Comparison of ENCODE assay signal across 2 cellular contexts in genomic region chr4:94332983-94333590, GRCh38.
TF ChIP-seq lines count a peak whose summit lies in the region.

No MANE protein-coding gene starts in this region.

TF ChIP-seq in HCT116, 20 proteins besides CTCF, POLR2A, EP300 and RAD21:
- TF ChIP-seq ZBTB33 (IDR thresholded peaks at IDR 0.05; ENCODE audit: extremely low read depth, insufficient replicate concordance, low read length) (no peak), CEBPB (IDR thresholded peaks at IDR 0.05; ENCODE audit: low read depth) (no peak)

TF ChIP-seq in K562, 482 proteins besides CTCF, POLR2A, EP300 and RAD21:
- TF ChIP-seq VEZF1 (CRISPR knock-in tag; IDR thresholded peaks at IDR 0.05) (peak; percentile 22; the same call in 1 of the 2 replicates), ATF7 (IDR thresholded peaks at IDR 0.05) (0 out of 2 replicates have a peak, but pooled peaks have one; percentile 52), DACH1 (IDR thresholded peaks at IDR 0.05; ENCODE audit: partially characterized antibody) (no peak), ZNF699 (CRISPR knock-in tag; IDR thresholded peaks at IDR 0.05; ENCODE audit: insufficient replicate concordance) (no peak), ARID1B (IDR thresholded peaks at IDR 0.05) (peak; percentile 27; the same call in 1 of the 2 replicates), ATF1 (CRISPR knock-in tag; IDR thresholded peaks at IDR 0.05) (no peak), ATF1 (tag; IDR thresholded peaks at IDR 0.05) (peak; percentile 68), FOXA3 (CRISPR knock-in tag; conservative IDR thresholded peaks at IDR 0.05 in 1 of 2, IDR thresholded peaks at IDR 0.05 in 1 of 2) (peak; percentile 41 to 73; a peak in 3 of 4 replicates), ZNF324 (CRISPR knock-in tag; IDR thresholded peaks at IDR 0.05) (no peak), SMC3 (conservative IDR thresholded peaks at IDR 0.05; ENCODE audit: insufficient read depth, low read depth, low read length) (0 out of 2 replicates have a peak, but pooled peaks have one; percentile 12), TEAD4 (IDR thresholded peaks at IDR 0.05; ENCODE audit: low read length) (peak; percentile 40; the same call in 1 of the 2 replicates), TEAD4 (CRISPR knock-in tag; IDR thresholded peaks at IDR 0.05; ENCODE audit: borderline replicate concordance) (no peak), JUND (IDR thresholded peaks at IDR 0.05; ENCODE audit: borderline replicate concordance, low read depth, low read length) (no peak), JUND (tag; IDR thresholded peaks at IDR 0.05; ENCODE audit: borderline replicate concordance, low read depth, low read length) (peak; percentile 24; the same call in 1 of the 3 replicates), MNT (conservative IDR thresholded peaks at IDR 0.05) (0 out of 4 replicates have a peak, but pooled peaks of 1 of the 2 experiments have one; percentile 10), PKNOX1 (IDR thresholded peaks at IDR 0.05) (0 out of 2 replicates have a peak, but pooled peaks have one; percentile 35), RERE (CRISPR knock-in tag; IDR thresholded peaks at IDR 0.05; ENCODE audit: borderline replicate concordance) (no peak), KLF16 (IDR thresholded peaks at IDR 0.05) (0 out of 2 replicates have a peak, but pooled peaks have one; percentile 27), DEAF1 (CRISPR knock-in tag; IDR thresholded peaks at IDR 0.05) (peak; percentile 59), PRDM10 (IDR thresholded peaks at IDR 0.05; ENCODE audit: partially characterized antibody) (peak; percentile 25), DPF2 (IDR thresholded peaks at IDR 0.05) (0 out of 2 replicates have a peak, but pooled peaks have one; percentile 18)
